In genomic region chr1:32925360-32926142, GRCh38 we compare ENCODE assay signal across 10 cellular contexts. TPM values are rescaled to one million over a fixed set of nuclear protein-coding genes. Genes with fewer than 3 reads are reported as not detected.
DNase-seq lines count a peak whose midpoint lies in the region; ATAC-seq and TF ChIP-seq lines count a peak whose summit lies in the region.
"Had no signal": no experiment of that assay in that cellular context is flagged by ENCODE, and none has a peak within 500 bp of the region (broad histone marks: within the 10 kb centered on the region; RNA-seq: fewer than 3 reads in every experiment).

No MANE protein-coding gene starts in this region.

- H3K27ac ChIP-seq in colonic mucosa = peak overlapping the region; percentile 20
- no peak overlapping the region for H3K27ac ChIP-seq in lung (ENCODE audit: low read depth in 1 of 2, low read length in 1 of 2)

- no peak for ATAC-seq in lung (ENCODE audit: insufficient read depth, low FRiP score)
- no peak for ATAC-seq in GM18505 (IDR thresholded peaks at IDR 0.05; ENCODE audit: unreplicated experiment)
- ATAC-seq in GM18517 (IDR thresholded peaks at IDR 0.05; ENCODE audit: unreplicated experiment) = no peak

- H3K36me3 ChIP-seq in BE2C = no peaks in the 10 kb centered on the region
- no peaks in the 10 kb centered on the region for H3K36me3 ChIP-seq in colonic mucosa
- H3K36me3 ChIP-seq in lung (ENCODE audit: control insufficient read depth in 2 of 2, insufficient read depth in 2 of 2, low read length in 2 of 2) = no peaks in the 10 kb centered on the region

- no peaks in the 10 kb centered on the region for H3K9me3 ChIP-seq in BE2C
- no peaks in the 10 kb centered on the region for H3K9me3 ChIP-seq in colonic mucosa
- H3K9me3 ChIP-seq in lung (ENCODE audit: control insufficient read depth in 2 of 2, insufficient read depth in 1 of 2, low read length in 1 of 2) = no peaks in the 10 kb centered on the region

- WGBS in lung, 2 donors = 10 to 16% methylated on average over 24 of the region's 24 CpGs

- H3K4me1 ChIP-seq in BE2C (no peaks in the 10 kb centered on the region), colonic mucosa (no peaks in the 10 kb centered on the region), lung (ENCODE audit: control insufficient read depth in 2 of 2, insufficient read depth in 2 of 2, low read length in 2 of 2) (peaks cover 0 to 5% of the 10 kb centered on the region in 2 donors)

- TF ChIP-seq CTCF in BE2C (IDR thresholded peaks at IDR 0.05; ENCODE audit: low read depth, low read length) (0 out of 2 replicates have a peak, but pooled peaks have one; percentile 6), colonic mucosa (IDR thresholded peaks at IDR 0.05) (no peak), lung (IDR thresholded peaks at IDR 0.05; ENCODE audit: control extremely low read depth, extremely low read depth) (no peak)

- TF ChIP-seq POLR2A in GM18505 (IDR thresholded peaks at IDR 0.05; ENCODE audit: borderline replicate concordance, extremely low read depth, insufficient read depth, insufficient read length) = no peak

- peaks cover 6% of the 10 kb centered on the region for H3K27me3 ChIP-seq in BE2C
- H3K27me3 ChIP-seq in colonic mucosa = no peaks in the 10 kb centered on the region
- no peaks in the 10 kb centered on the region for H3K27me3 ChIP-seq in lung (ENCODE audit: control insufficient read depth, insufficient read depth)

- H3K4me3 ChIP-seq in BE2C (ENCODE audit: low read depth, low read length) (no peak overlapping the region), colonic mucosa (no peak overlapping the region), lung (no peak overlapping the region)

- H3K9ac ChIP-seq in colonic mucosa (ENCODE audit: low read depth in 2 of 2, low read length in 2 of 2) = peak overlapping the region in 1 of 2 donors; percentile 48

- intact Hi-C loops in colonic mucosa (cut with DNase I) = no loop called here

- DNase-seq in BE2C = peak; percentile 20
- peak; percentile 30 for DNase-seq in NCI-H1092 treated with DMSO at 0.1 percent for 48 hours (lab: John Stamatoyannopoulos, UW)
- DNase-seq in colonic mucosa = no peak
- peak; percentile 40 for DNase-seq in lung (ENCODE audit: low spot score)
- no peak for DNase-seq in activated CD4-positive, CD25-positive, alpha-beta regulatory T cell treated with anti-CD3 and anti-CD28 coated beads, Interleukin-2, amount 50 U/mL, for 72 hours
- DNase-seq in inferior parietal cortex (ENCODE audit: extremely low spot score) = no peak
- DNase-seq: DND-41 had no signal

RNA-seq across cellular contexts. Expression of gene TMEM54, which starts 24.4 kb away (rescaled TPM):
- not detected for polyA plus RNA-seq in BE2C (2012; ENCODE audit: insufficient read depth, insufficient read length, low read depth)
- total RNA-seq in colonic mucosa (100 to 1,000 TPM; 715 to 878 TPM), lung (10 to 100 TPM; 22.4 to 44.5 TPM)
- 10 to 100 TPM; 41.7 to 56.6 TPM for polyA plus RNA-seq in lung

RNA-seq across cellular contexts. Expression of gene RNF19B, which starts 39.1 kb away (rescaled TPM):
- polyA plus RNA-seq in BE2C (2012; ENCODE audit: insufficient read depth, insufficient read length, low read depth) = 7.0 TPM
- total RNA-seq in colonic mucosa (100 to 1,000 TPM in 1 of 2 donors, 10 to 100 TPM in 1; 44.4 to 106 TPM), lung (10 to 100 TPM; 15.5 to 38.1 TPM)
- polyA plus RNA-seq in lung = 10 to 100 TPM in 1 of 2 donors, 1 to 10 TPM in 1; 5.1 to 65.9 TPM

RNA-seq across cellular contexts. Expression of gene HPCA, which starts 39.3 kb away (rescaled TPM):
- polyA plus RNA-seq in BE2C (2012; ENCODE audit: insufficient read depth, insufficient read length, low read depth) = 0.57 TPM
- total RNA-seq in colonic mucosa (1 to 10 TPM; 1.6 to 3.0 TPM), lung (1 to 10 TPM in 1 of 2 donors, under 1 TPM in 1; 0.40 to 1.3 TPM)
- polyA plus RNA-seq in lung = under 1 TPM in 1 of 2 donors, not detected in 1; 0.19 TPM
- total RNA-seq: fibroblast of villous mesenchyme had no signal

RNA-seq across cellular contexts. Expression of gene FNDC5, which starts 54.8 kb away (rescaled TPM):
- 26.4 TPM for polyA plus RNA-seq in BE2C (2012; ENCODE audit: insufficient read depth, insufficient read length, low read depth)
- total RNA-seq in colonic mucosa (under 1 TPM; 0.45 to 0.64 TPM), lung (1 to 10 TPM in 1 of 2 donors, under 1 TPM in 1; 0.18 to 5.3 TPM)
- under 1 TPM; 0.10 to 0.31 TPM for polyA plus RNA-seq in lung

Comparison
In these comparisons a context has a peak if more than half of its experiments do, and no peak if none do; other contexts are left out.
1. DNase-seq: peak in BE2C (single experiment), NCI-H1092 treated with DMSO at 0.1 percent for 48 hours (single experiment) and lung (single experiment); none in colonic mucosa (single experiment), activated CD4-positive, CD25-positive, alpha-beta regulatory T cell treated with anti-CD3 and anti-CD28 coated beads, Interleukin-2, amount 50 U/mL, for 72 hours (single experiment) and inferior parietal cortex (single experiment).
2. RNA of gene TMEM54, which starts 24.4 kb away (total RNA-seq): 715 to 878 TPM in colonic mucosa; 22.4 to 44.5 TPM in lung; every median in the first group is over 10 times any median in the second.